Comparison of ENCODE assay signal across 20 cellular contexts in the genomic region with DNA sequence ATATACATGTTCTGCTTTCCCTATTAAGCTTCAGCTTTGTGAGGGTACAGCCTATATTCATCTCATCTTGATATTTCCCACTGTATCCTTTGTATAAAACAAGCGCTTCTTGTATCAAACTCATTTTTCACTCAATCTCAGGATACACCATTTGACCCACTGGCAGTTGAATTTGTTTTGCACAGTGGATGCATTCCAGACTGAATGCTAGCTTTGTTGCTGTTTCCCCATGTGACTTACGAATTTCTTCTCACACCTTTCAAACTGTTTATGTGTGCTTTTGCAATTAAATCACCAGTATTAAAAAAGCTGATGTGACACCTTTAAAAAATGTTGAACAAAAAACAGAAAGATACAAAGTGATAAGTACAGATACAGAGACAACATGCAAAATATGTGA.
A peak's percentile ranks its signal among the peaks of the same experiment; 100 is the strongest.
DNase-seq lines count a peak whose midpoint lies in the region; ATAC-seq, FAIRE-seq and TF ChIP-seq lines count a peak whose summit lies in the region.
"Had no signal": no experiment of that assay in that cellular context is flagged by ENCODE, and none has a peak within 500 bp of the region (broad histone marks: within the 10 kb centered on the region; RNA-seq: fewer than 3 reads in every experiment).

No MANE protein-coding gene starts in this region.

- TF ChIP-seq POLR2A in A549 (IDR thresholded peaks at IDR 0.05; ENCODE audit: low read length) (no peak), K562 (conservative IDR thresholded peaks at IDR 0.05) (no peak), endothelial cell of umbilical vein (IDR thresholded peaks at IDR 0.05; ENCODE audit: low read depth, low read length) (no peak), sigmoid colon (IDR thresholded peaks at IDR 0.05) (no peak)

- H3K4me3 ChIP-seq in A549 (no peak overlapping the region), K562 (no peak overlapping the region), endothelial cell of umbilical vein (replicated peaks in 1 of 3; ENCODE audit: insufficient read depth in 1 of 3, low read depth in 1 of 3, low read length in 3 of 3) (no peak overlapping the region), sigmoid colon (no peak overlapping the region)
- H3K4me3 ChIP-seq: BLaER1 treated with 17β-estradiol and CSF1 and Interleukin-3, amounts not matched to agents 10 nM and 100 nM had no signal

- H3K9me1 ChIP-seq in K562 (ENCODE audit: control insufficient read depth, insufficient read depth, low read length) (no peaks in the 10 kb centered on the region), endothelial cell of umbilical vein (replicated peaks; ENCODE audit: control insufficient read depth, extremely low read depth, insufficient read depth, low read length) (no peaks in the 10 kb centered on the region)

- TF ChIP-seq CTCF in A549 (IDR thresholded peaks at IDR 0.05) (no peak), K562 (IDR thresholded peaks at IDR 0.05 in 2 of 3, conservative IDR thresholded peaks at IDR 0.05 in 1 of 3; ENCODE audit: insufficient read depth in 2 of 3, low read depth in 1 of 3, low read length in 3 of 3) (no peak), endothelial cell of umbilical vein (IDR thresholded peaks at IDR 0.05; ENCODE audit: extremely low read depth in 1 of 2, insufficient read depth in 1 of 2, low read depth in 1 of 2, low read length in 2 of 2) (no peak), sigmoid colon (IDR thresholded peaks at IDR 0.05) (no peak)

- H4K20me1 ChIP-seq in K562 (replicated peaks; ENCODE audit: control insufficient read depth, insufficient read depth, low read length), result no peaks in the 10 kb centered on the region
- no peaks in the 10 kb centered on the region for H4K20me1 ChIP-seq in endothelial cell of umbilical vein (replicated peaks; ENCODE audit: control insufficient read depth, extremely low read depth, insufficient read depth, low read length)
- H4K20me1 ChIP-seq: BLaER1 treated with 17β-estradiol and CSF1 and Interleukin-3, amounts not matched to agents 10 nM and 100 nM had no signal

- H3K9me3 ChIP-seq in A549 (no peaks in the 10 kb centered on the region), K562 (replicated peaks; ENCODE audit: control insufficient read depth, insufficient read depth, low read depth, low read length) (no peaks in the 10 kb centered on the region), endothelial cell of umbilical vein (replicated peaks; ENCODE audit: control insufficient read depth, insufficient read depth, low read length) (no peaks in the 10 kb centered on the region), sigmoid colon (no peaks in the 10 kb centered on the region)
- H3K9me3 ChIP-seq: Caco-2 had no signal

- CTCF ChIA-PET in A549 (lab: Yijun Ruan, JAX) (no interaction called here), K562 (lab: Yijun Ruan, JAX; ENCODE audit: low intra/inter-chr PET ratio) (no interaction called here), endothelial cell of umbilical vein (lab: Charles Lee) (interaction anchor here (0.8 kb wide), 1 partner anchor 11 kb away, joined by 3 read pairs; no protein-coding TSS in a partner anchor)

- H2AFZ ChIP-seq in K562 (ENCODE audit: low read depth, low read length), result no peak overlapping the region
- H2AFZ ChIP-seq in endothelial cell of umbilical vein (ENCODE audit: low read depth, low read length), result no peak overlapping the region

- H3K9ac ChIP-seq in K562 (ENCODE audit: insufficient read depth in 1 of 2, low read depth in 2 of 2, low read length in 2 of 2) (no peak overlapping the region), endothelial cell of umbilical vein (replicated peaks; ENCODE audit: extremely low read depth, insufficient read depth, low read length) (no peak overlapping the region)
- H3K9ac ChIP-seq: BLaER1 treated with 17β-estradiol and CSF1 and Interleukin-3, amounts not matched to agents 10 nM and 100 nM had no signal

- dilution Hi-C loops in endothelial cell of umbilical vein (cut with MboI; ENCODE audit: extremely low pct_ligation_motif_present, low sequenced_read_pairs), result no loop called here

- intact Hi-C loops in K562 (cut with micrococcal nuclease), result no loop called here
- intact Hi-C loops in endothelial cell of umbilical vein (cut with micrococcal nuclease), result no loop called here
- intact Hi-C loops in sigmoid colon (cut with DNase I), result no loop called here

- BruUV-seq in K562 (replicated peaks; lab: Mats Ljungman, UMichigan), result no TSS peak
- BruUV-seq in endothelial cell of umbilical vein (replicated peaks; lab: Mats Ljungman, UMichigan), result no TSS peak

- 54% methylated on average over 2 of the region's 2 CpGs for WGBS in A549 (ENCODE audit: missing lambda C conversion rate)
- WGBS in K562 (ENCODE audit: insufficient coverage, low coverage, missing lambda C conversion rate), result 4% methylated on average over 2 of the region's 2 CpGs
- 89% methylated on average over 2 of the region's 2 CpGs for WGBS in sigmoid colon, 2 donors

- POLR2A ChIA-PET in A549 (lab: Yijun Ruan, JAX) (no interaction called here), K562 (lab: Yijun Ruan, JAX) (no interaction called here), endothelial cell of umbilical vein (lab: Charles Lee) (no interaction called here)

- FAIRE-seq in A549 (lab: Jason Lieb, UNC) (no peak), K562 (lab: Jason Lieb, UNC) (no peak), endothelial cell of umbilical vein (lab: Jason Lieb, UNC) (no peak)
- FAIRE-seq: A204.1, D721Med, G401.6, GM12891, GM19239 had no signal

- TF ChIP-seq EP300 in A549 (IDR thresholded peaks at IDR 0.05) (no peak), K562 (IDR thresholded peaks at IDR 0.05; ENCODE audit: low read length) (no peak), sigmoid colon (IDR thresholded peaks at IDR 0.05) (no peak)

- H3K79me2 ChIP-seq in K562 (ENCODE audit: control insufficient read depth, insufficient read depth, low read length) (no peaks in the 10 kb centered on the region), endothelial cell of umbilical vein (ENCODE audit: control insufficient read depth, insufficient read depth, low read length) (no peaks in the 10 kb centered on the region)

- H3K4me1 ChIP-seq in A549, result no peaks in the 10 kb centered on the region
- H3K4me1 ChIP-seq in K562 (replicated peaks in 1 of 2; ENCODE audit: control insufficient read depth in 2 of 2, insufficient read depth in 2 of 2, low read length in 2 of 2), result no peaks in the 10 kb centered on the region
- H3K4me1 ChIP-seq in endothelial cell of umbilical vein (ENCODE audit: control insufficient read depth, extremely low read depth, insufficient read depth, low read length), result peaks cover 14% of the 10 kb centered on the region
- no peaks in the 10 kb centered on the region for H3K4me1 ChIP-seq in sigmoid colon
- H3K4me1 ChIP-seq: Caco-2 had no signal

- H3K27me3 ChIP-seq in K562 (ENCODE audit: control insufficient read depth in 2 of 2, insufficient read depth in 2 of 2, low read length in 2 of 2), result peaks cover 0 to 18% of the 10 kb centered on the region in 2 experiments; a peak in 3 of 5 replicates
- H3K27me3 ChIP-seq in endothelial cell of umbilical vein (ENCODE audit: control insufficient read depth in 2 of 2, insufficient read depth in 2 of 2, low read length in 2 of 2), result no peaks in the 10 kb centered on the region
- H3K27me3 ChIP-seq in sigmoid colon, result no peaks in the 10 kb centered on the region
- H3K27me3 ChIP-seq: BLaER1 treated with 17β-estradiol and CSF1 and Interleukin-3, amounts not matched to agents 10 nM and 100 nM had no signal

- TF ChIP-seq RAD21 in A549 (conservative IDR thresholded peaks at IDR 0.05 in 1 of 2, IDR thresholded peaks at IDR 0.05 in 1 of 2) (no peak), K562 (CRISPR knock-in tag; conservative IDR thresholded peaks at IDR 0.05 in 1 of 2, IDR thresholded peaks at IDR 0.05 in 1 of 2) (no peak)

- ATAC-seq in A549, result no peak
- no peak for ATAC-seq in K562
- ATAC-seq: CD8-positive, alpha-beta T cell had no signal

- H3K36me3 ChIP-seq in K562 (ENCODE audit: control insufficient read depth, insufficient read depth, low read length), result no peaks in the 10 kb centered on the region
- H3K36me3 ChIP-seq in endothelial cell of umbilical vein (ENCODE audit: control insufficient read depth in 2 of 2, extremely low read depth in 1 of 2, insufficient read depth in 2 of 2, low read length in 2 of 2), result peaks cover 0 to 2% of the 10 kb centered on the region in 2 experiments
- H3K36me3 ChIP-seq in sigmoid colon, result peaks cover 0 to 17% (median 0%) of the 10 kb centered on the region in 4 donors

- in situ Hi-C loops in K562 (cut with MboI), result no loop called here

- H3K4me2 ChIP-seq in A549 (no peak overlapping the region), K562 (ENCODE audit: insufficient read depth, low read length) (no peak overlapping the region), endothelial cell of umbilical vein (ENCODE audit: insufficient read depth, low read length) (no peak overlapping the region)
- H3K4me2 ChIP-seq: BLaER1 treated with 17β-estradiol and CSF1 and Interleukin-3, amounts not matched to agents 10 nM and 100 nM had no signal

- H3K27ac ChIP-seq in A549, result no peak overlapping the region
- H3K27ac ChIP-seq in K562 (ENCODE audit: extremely low read depth, low read depth, low read length), result no peak overlapping the region
- no peak overlapping the region for H3K27ac ChIP-seq in endothelial cell of umbilical vein (ENCODE audit: insufficient read depth, low read depth, low read length)
- H3K27ac ChIP-seq in sigmoid colon, result no peak overlapping the region
- H3K27ac ChIP-seq: BLaER1 treated with 17β-estradiol and CSF1 and Interleukin-3, amounts not matched to agents 10 nM and 100 nM; C4-2B had no signal

- no peak for DNase-seq in A549 (ENCODE audit: low read depth in 1 of 2, low spot score in 1 of 2)
- DNase-seq in K562 (ENCODE audit: extremely low read depth in 1 of 4, low spot score in 3 of 4), result no peak
- DNase-seq in endothelial cell of umbilical vein (ENCODE audit: low read depth, low spot score), result peak; percentile 77
- no peak for DNase-seq in OCI-M2 (lab: John Stamatoyannopoulos, UW; ENCODE audit: unreplicated experiment)
- DNase-seq in sigmoid colon, result no peak
- DNase-seq: 8988T; AML-193; Caco-2; Calu3; CD4-positive, alpha-beta T cell; CD8-positive, alpha-beta T cell; DMS79 treated with DMSO at 0.1 percent for 48 hours; GF-D8 had no signal

TF ChIP-seq in A549, 52 proteins besides CTCF, POLR2A, EP300 and RAD21:
- TF ChIP-seq TP53 (CRISPR knock-in tag; IDR thresholded peaks at IDR 0.05) (no peak), MAFK (IDR thresholded peaks at IDR 0.05; ENCODE audit: partially characterized antibody) (peak; percentile 38)

TF ChIP-seq in K562, 482 proteins besides CTCF, POLR2A, EP300 and RAD21:
- TF ChIP-seq PHF20 (IDR thresholded peaks at IDR 0.05; ENCODE audit: partially characterized antibody) (no peak), ZNF316 (IDR thresholded peaks at IDR 0.05) (peak; percentile 59)
TF ChIP-seq in K562: peak in this region for 1.

TF ChIP-seq in endothelial cell of umbilical vein, 7 proteins besides CTCF, POLR2A, EP300 and RAD21 (continues in another document):
- TF ChIP-seq FOS (IDR thresholded peaks at IDR 0.05; ENCODE audit: borderline replicate concordance, insufficient read depth, low read length), result no peak
- TF ChIP-seq JUN (IDR thresholded peaks at IDR 0.05; ENCODE audit: borderline replicate concordance, insufficient read depth, insufficient read length, low read depth), result no peak
- no peak for TF ChIP-seq GATA2 (IDR thresholded peaks at IDR 0.05; ENCODE audit: insufficient read depth, insufficient read length, low read depth, low read length)
